In genomic region chr2:229884775-229885699, GRCh38 we compare ENCODE assay signal across 1 cellular context.
TF ChIP-seq lines count a peak whose summit lies in the region.

No MANE protein-coding gene starts in this region.

TF ChIP-seq in SK-N-SH, 30 proteins besides CTCF, POLR2A, EP300 and RAD21 (continued from another document):
- TF ChIP-seq, protein P1, sequence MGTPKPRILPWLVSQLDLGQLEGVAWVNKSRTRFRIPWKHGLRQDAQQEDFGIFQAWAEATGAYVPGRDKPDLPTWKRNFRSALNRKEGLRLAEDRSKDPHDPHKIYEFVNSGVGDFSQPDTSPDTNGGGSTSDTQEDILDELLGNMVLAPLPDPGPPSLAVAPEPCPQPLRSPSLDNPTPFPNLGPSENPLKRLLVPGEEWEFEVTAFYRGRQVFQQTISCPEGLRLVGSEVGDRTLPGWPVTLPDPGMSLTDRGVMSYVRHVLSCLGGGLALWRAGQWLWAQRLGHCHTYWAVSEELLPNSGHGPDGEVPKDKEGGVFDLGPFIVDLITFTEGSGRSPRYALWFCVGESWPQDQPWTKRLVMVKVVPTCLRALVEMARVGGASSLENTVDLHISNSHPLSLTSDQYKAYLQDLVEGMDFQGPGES (IDR thresholded peaks at IDR 0.05; ENCODE audit: low read depth, low read length), result no peak
- TF ChIP-seq RFX5 (IDR thresholded peaks at IDR 0.05; ENCODE audit: low read length) (no peak), REST (IDR thresholded peaks at IDR 0.05; ENCODE audit: low read depth, low read length) (no peak), TAF1 (IDR thresholded peaks at IDR 0.05; ENCODE audit: borderline replicate concordance, low read depth, low read length) (no peak), FOXM1 (IDR thresholded peaks at IDR 0.05; ENCODE audit: low read depth) (no peak)
